27 cellular contexts compared by ENCODE assay signal in genomic region chr2:188318161-188318749, GRCh38. TPM values are rescaled to one million over a fixed set of nuclear protein-coding genes. Genes with fewer than 3 reads are reported as not detected.
DNase-seq lines count a peak whose midpoint lies in the region; ATAC-seq, FAIRE-seq and TF ChIP-seq lines count a peak whose summit lies in the region.
"Had no signal": no experiment of that assay in that cellular context is flagged by ENCODE, and none has a peak within 500 bp of the region (broad histone marks: within the 10 kb centered on the region; RNA-seq: fewer than 3 reads in every experiment).

No MANE protein-coding gene starts in this region.

- intact Hi-C loops in Calu3 (cut with micrococcal nuclease; ENCODE audit: unreplicated experiment), result no loop called here
- intact Hi-C loops in Right ventricle myocardium superior (cut with DNase I), result no loop called here

- peaks cover 20% of the 10 kb centered on the region for H3K9me3 Mint-ChIP-seq in chondrocyte (ENCODE audit: low read depth)
- no peaks in the 10 kb centered on the region for H3K9me3 Mint-ChIP-seq in T-helper 2 cell treated with Interferon-gamma antibody and Interleukin-4, amounts not matched to agents 5 μg/mL and 100 μg/mL, for 36 hours
- peaks cover 2% of the 10 kb centered on the region for H3K9me3 Mint-ChIP-seq in Calu3 (ENCODE audit: low read depth, unreplicated experiment)

- H3K4me3 Mint-ChIP-seq in chondrocyte (ENCODE audit: unreplicated experiment), result peak overlapping the region; percentile 9
- H3K4me3 Mint-ChIP-seq in T-helper 2 cell treated with Interferon-gamma antibody and Interleukin-4, amounts not matched to agents 5 μg/mL and 100 μg/mL, for 36 hours, result no peak overlapping the region
- H3K4me3 Mint-ChIP-seq in Calu3 (ENCODE audit: low read depth, unreplicated experiment), result no peak overlapping the region
- H3K4me3 Mint-ChIP-seq: activated CD8-positive, alpha-beta T cell treated with anti-CD3 and anti-CD28 coated beads, Interleukin-2, amount 10 ng/mL, durations not matched to agents 7 days and 5 days; naive thymus-derived CD4-positive, alpha-beta T cell had no signal

- peaks cover 55% of the 10 kb centered on the region for H3K4me1 Mint-ChIP-seq in chondrocyte (ENCODE audit: low read depth)
- no peaks in the 10 kb centered on the region for H3K4me1 Mint-ChIP-seq in T-helper 2 cell treated with Interferon-gamma antibody and Interleukin-4, amounts not matched to agents 5 μg/mL and 100 μg/mL, for 36 hours (ENCODE audit: low read depth)
- peaks cover 56% of the 10 kb centered on the region for H3K4me1 Mint-ChIP-seq in Calu3 (ENCODE audit: low read depth, unreplicated experiment)
- H3K4me1 Mint-ChIP-seq: naive thymus-derived CD4-positive, alpha-beta T cell had no signal

- no peak overlapping the region for H3K4me3 ChIP-seq in LNCaP clone FGC (ENCODE audit: low read depth, low read length)
- H3K4me3 ChIP-seq: gastroesophageal sphincter, lower lobe of right lung, psoas muscle, tibial artery had no signal

- no peaks in the 10 kb centered on the region for H3K36me3 Mint-ChIP-seq in chondrocyte (ENCODE audit: low read depth)
- no peaks in the 10 kb centered on the region for H3K36me3 Mint-ChIP-seq in T-helper 2 cell treated with Interferon-gamma antibody and Interleukin-4, amounts not matched to agents 5 μg/mL and 100 μg/mL, for 36 hours (ENCODE audit: low read depth)
- H3K36me3 Mint-ChIP-seq in Calu3 (ENCODE audit: insufficient read depth, unreplicated experiment), result peaks cover 15% of the 10 kb centered on the region
- H3K36me3 Mint-ChIP-seq: naive thymus-derived CD4-positive, alpha-beta T cell had no signal

- no peak for TF ChIP-seq POLR2A in H54 (IDR thresholded peaks at IDR 0.05; ENCODE audit: low read depth, low read length)

- H3K27ac Mint-ChIP-seq in chondrocyte (ENCODE audit: unreplicated experiment) (peak overlapping the region; percentile 86), Calu3 (ENCODE audit: unreplicated experiment) (no peak overlapping the region)
- H3K27ac Mint-ChIP-seq in T-helper 2 cell treated with Interferon-gamma antibody and Interleukin-4, amounts not matched to agents 5 μg/mL and 100 μg/mL, for 36 hours, result no peak overlapping the region
- H3K27ac Mint-ChIP-seq: activated CD8-positive, alpha-beta T cell treated with anti-CD3 and anti-CD28 coated beads, Interleukin-2, amount 10 ng/mL, durations not matched to agents 7 days and 5 days; naive thymus-derived CD4-positive, alpha-beta T cell had no signal

- TF ChIP-seq CTCF in LNCaP clone FGC (IDR thresholded peaks at IDR 0.05; ENCODE audit: control insufficient read depth, extremely low read depth, insufficient read depth) (no peak), chondrocyte (IDR thresholded peaks at IDR 0.05) (no peak), Calu3 (IDR thresholded peaks at IDR 0.05; ENCODE audit: unreplicated experiment) (no peak)

- no peak for ATAC-seq in Right ventricle myocardium superior (ENCODE audit: poor library complexity)
- ATAC-seq in HG03039 (IDR thresholded peaks at IDR 0.05; ENCODE audit: unreplicated experiment), result no peak
- ATAC-seq: activated CD8-positive, alpha-beta T cell treated with anti-CD3 and anti-CD28 coated beads, Interleukin-2, amount 10 ng/mL, durations not matched to agents 7 days and 5 days; gastroesophageal sphincter; lower lobe of right lung; naive thymus-derived CD4-positive, alpha-beta T cell; psoas muscle; sciatic nerve had no signal

- CTCF ChIA-PET in Calu3 (lab: Charles Lee), result no interaction called here

- peak; percentile 64 for FAIRE-seq in H54 (lab: Jason Lieb, UNC)

- no peaks in the 10 kb centered on the region for H3K27me3 Mint-ChIP-seq in chondrocyte (ENCODE audit: low read depth)
- H3K27me3 Mint-ChIP-seq in T-helper 2 cell treated with Interferon-gamma antibody and Interleukin-4, amounts not matched to agents 5 μg/mL and 100 μg/mL, for 36 hours (ENCODE audit: low read depth), result no peaks in the 10 kb centered on the region
- H3K27me3 Mint-ChIP-seq in Calu3 (ENCODE audit: unreplicated experiment), result no peaks in the 10 kb centered on the region

- DNase-seq in H54 (ENCODE audit: insufficient read length, low spot score), result no peak
- DNase-seq in LNCaP clone FGC (ENCODE audit: low read depth), result peak; percentile 91
- DNase-seq in chondrocyte (ENCODE audit: low spot score), result no peak
- DNase-seq in T-helper 2 cell treated with Interferon-gamma antibody and Interleukin-4, amounts not matched to agents 5 μg/mL and 100 μg/mL, for 36 hours (ENCODE audit: low spot score), result no peak
- no peak for DNase-seq in Calu3
- no peak for DNase-seq in Right ventricle myocardium superior
- DNase-seq: activated CD4-positive, alpha-beta T cell treated with anti-CD3 and anti-CD28 coated beads for 4 hours; activated CD8-positive, alpha-beta T cell treated with anti-CD3 and anti-CD28 coated beads, Interleukin-2, amount 10 ng/mL, durations not matched to agents 7 days and 5 days; activated naive CD4-positive, alpha-beta T cell treated with anti-CD3 and anti-CD28 coated beads, Interleukin-2, amount 50 U/mL, for 16 hours; C1 segment of cervical spinal cord; COR-L47; DMS53; kidney glomerular epithelial cell; lower lobe of right lung; midbrain; naive thymus-derived CD4-positive, alpha-beta T cell; NCI-H1105; NCI-H187 treated with DMSO at 0.1 percent for 48 hours; NCI-H524 treated with DMSO at 0.1 percent for 48 hours; OCI-M1; psoas muscle; SHP77 treated with DMSO at 0.1 percent for 48 hours; stimulated activated CD4-positive, alpha-beta T cell treated with anti-CD3 and anti-CD28 coated beads, Interleukin-4, amount 100 ng/mL, for 24 hours; tibial artery had no signal

- BruUV-seq in Calu3 (replicated peaks; lab: Mats Ljungman, UMichigan), result no TSS peak

RNA-seq across cellular contexts. Expression of gene GULP1, which starts 26.6 kb away (rescaled TPM):
- total RNA-seq in chondrocyte (23.9 to 36.2 TPM (median 29.5 TPM) in 3 replicates), Calu3 (2022) (86.8 and 94.4 TPM in 2 replicates), Right ventricle myocardium superior (4.6 TPM)
- total RNA-seq: activated CD8-positive, alpha-beta T cell treated with anti-CD3 and anti-CD28 coated beads, Interleukin-2, amount 10 ng/mL, durations not matched to agents 7 days and 5 days; naive thymus-derived CD4-positive, alpha-beta T cell had no signal
